18 cellular contexts compared by ENCODE assay signal in genomic region chr5:180526265-180526664, GRCh38. TPM values are rescaled to one million over a fixed set of nuclear protein-coding genes. Genes with fewer than 3 reads are reported as not detected.
A peak's percentile ranks its signal among the peaks of the same experiment; 100 is the strongest.
DNase-seq lines count a peak whose midpoint lies in the region; ATAC-seq and TF ChIP-seq lines count a peak whose summit lies in the region.
"Had no signal": no experiment of that assay in that cellular context is flagged by ENCODE, and none has a peak within 500 bp of the region (broad histone marks: within the 10 kb centered on the region; RNA-seq: fewer than 3 reads in every experiment).

No MANE protein-coding gene starts in this region.

- H3K27ac Mint-ChIP-seq in activated T-cell treated with anti-CD3 and anti-CD28 coated beads, Interleukin-2, amount 50 U/mL, for 72 hours: peak overlapping the region; percentile 16
- H3K27ac Mint-ChIP-seq in chondrocyte (ENCODE audit: unreplicated experiment): peak overlapping the region; percentile 42

- H3K4me3 Mint-ChIP-seq in activated T-cell treated with anti-CD3 and anti-CD28 coated beads, Interleukin-2, amount 50 U/mL, for 72 hours: no peak overlapping the region
- H3K4me3 Mint-ChIP-seq in chondrocyte (ENCODE audit: unreplicated experiment): no peak overlapping the region
- H3K4me3 Mint-ChIP-seq: CD14-positive monocyte had no signal

- ATAC-seq in activated T-cell treated with anti-CD3 and anti-CD28 coated beads, Interleukin-2, amount 50 U/mL, for 72 hours (replicated peaks in 1 of 2): no peak
- ATAC-seq: Panc1 had no signal

- H3K9me3 Mint-ChIP-seq in activated T-cell treated with anti-CD3 and anti-CD28 coated beads, Interleukin-2, amount 50 U/mL, for 72 hours: no peaks in the 10 kb centered on the region
- no peaks in the 10 kb centered on the region for H3K9me3 Mint-ChIP-seq in chondrocyte (ENCODE audit: low read depth)

- no peak for TF ChIP-seq CTCF in chondrocyte (IDR thresholded peaks at IDR 0.05)

- peaks cover 2 to 5% of the 10 kb centered on the region in 2 donors for H3K36me3 Mint-ChIP-seq in activated T-cell treated with anti-CD3 and anti-CD28 coated beads, Interleukin-2, amount 50 U/mL, for 72 hours (ENCODE audit: insufficient read depth in 2 of 2)
- no peaks in the 10 kb centered on the region for H3K36me3 Mint-ChIP-seq in chondrocyte (ENCODE audit: low read depth)

- peaks cover 46% of the 10 kb centered on the region for H3K4me1 Mint-ChIP-seq in activated T-cell treated with anti-CD3 and anti-CD28 coated beads, Interleukin-2, amount 50 U/mL, for 72 hours (ENCODE audit: low read depth)
- peaks cover 52% of the 10 kb centered on the region for H3K4me1 Mint-ChIP-seq in chondrocyte (ENCODE audit: low read depth)

- DNase-seq in activated T-cell treated with anti-CD3 and anti-CD28 coated beads, Interleukin-2, amount 50 U/mL, for 72 hours: no peak
- DNase-seq in activated T-cell treated with anti-CD3 and anti-CD28 coated beads, Interleukin-2, amount 50 U/mL, for 1 hour: no peak
- DNase-seq in chondrocyte (ENCODE audit: low spot score) (no peak), left kidney (ENCODE audit: low read depth, low spot score) (peak; percentile 81), superior temporal gyrus (ENCODE audit: extremely low spot score) (no peak), NCI-H748 treated with DMSO at 0.1 percent for 48 hours (lab: John Stamatoyannopoulos, UW) (no peak), DMS53 treated with DMSO at 0.1 percent for 48 hours (lab: John Stamatoyannopoulos, UW; ENCODE audit: unreplicated experiment) (no peak), KG1 (lab: John Stamatoyannopoulos, UW) (no peak)
- DNase-seq: 8988T, COR-L47, DMS 273 treated with DMSO at 0.1 percent for 48 hours, NCI-H187, NCI-H2171, NCI-H446, NCI-H526 treated with DMSO at 0.1 percent for 48 hours, SJCRH30 had no signal

- no peaks in the 10 kb centered on the region for H3K27me3 Mint-ChIP-seq in activated T-cell treated with anti-CD3 and anti-CD28 coated beads, Interleukin-2, amount 50 U/mL, for 72 hours (ENCODE audit: low read depth)
- no peaks in the 10 kb centered on the region for H3K27me3 Mint-ChIP-seq in chondrocyte (ENCODE audit: low read depth)

RNA-seq across cellular contexts. Expression of gene CNOT6, which starts 32.1 kb away (rescaled TPM):
- total RNA-seq in activated T-cell treated with anti-CD3 and anti-CD28 coated beads, Interleukin-2, amount 50 U/mL, for 72 hours: 10 to 100 TPM; 34.0 to 34.3 TPM
- 20.4 to 24.7 TPM (median 22.5 TPM) in 3 replicates for total RNA-seq in chondrocyte
